21 cellular contexts compared by ENCODE assay signal in genomic region chr10:29273478-29273877, GRCh38. TPM values are rescaled to one million over a fixed set of nuclear protein-coding genes. Genes with fewer than 3 reads are reported as not detected.
DNase-seq lines count a peak whose midpoint lies in the region; ATAC-seq and TF ChIP-seq lines count a peak whose summit lies in the region.
"Had no signal": no experiment of that assay in that cellular context is flagged by ENCODE, and none has a peak within 500 bp of the region (broad histone marks: within the 10 kb centered on the region; RNA-seq: fewer than 3 reads in every experiment).

No MANE protein-coding gene starts in this region.

- peak overlapping the region; percentile 51 for H3K56ac ChIP-seq in mesendoderm (ENCODE audit: low read length)

- H4K20me1 ChIP-seq in smooth muscle cell (ENCODE audit: low read depth) = no peaks in the 10 kb centered on the region
- H4K20me1 ChIP-seq in OCI-LY7 (ENCODE audit: insufficient read depth, low read length) = no peaks in the 10 kb centered on the region

- H3K4me2 ChIP-seq in mesendoderm (ENCODE audit: low read length) (no peak overlapping the region), smooth muscle cell (peak overlapping the region; percentile 7), OCI-LY7 (ENCODE audit: low read length) (no peak overlapping the region)
- H3K4me2 ChIP-seq: KMS-11 had no signal

- H3K9me3 ChIP-seq in smooth muscle cell (replicated peaks; ENCODE audit: low read depth) = no peaks in the 10 kb centered on the region
- H3K9me3 ChIP-seq in OCI-LY7 (ENCODE audit: low read length) = no peaks in the 10 kb centered on the region
- H3K9me3 ChIP-seq: Peyer's patch had no signal

- WGBS in mesendoderm (ENCODE audit: extremely low coverage, insufficient coverage, low lambda C conversion rate) = no CpG with 5 or more reads among the region's 5 CpGs
- WGBS in smooth muscle cell (ENCODE audit: low lambda C conversion rate) = 11% methylated on average over 5 of the region's 5 CpGs

- peaks cover 7% of the 10 kb centered on the region for H3K4me1 ChIP-seq in mesendoderm (ENCODE audit: control insufficient read depth, low read depth, low read length)
- H3K4me1 ChIP-seq in smooth muscle cell (ENCODE audit: low read depth) = peaks cover 8% of the 10 kb centered on the region
- no peaks in the 10 kb centered on the region for H3K4me1 ChIP-seq in OCI-LY7 (ENCODE audit: insufficient read depth, low read length, poor library complexity, severe bottlenecking)
- H3K4me1 ChIP-seq: Peyer's patch had no signal

- no peaks in the 10 kb centered on the region for H3K79me2 ChIP-seq in mesendoderm (ENCODE audit: control insufficient read depth, insufficient read depth, low read length)
- H3K79me2 ChIP-seq in smooth muscle cell (ENCODE audit: low read depth) = no peaks in the 10 kb centered on the region
- no peaks in the 10 kb centered on the region for H3K79me2 ChIP-seq in OCI-LY7 (ENCODE audit: insufficient read depth, low read depth, low read length)

- H2AFZ ChIP-seq in smooth muscle cell (ENCODE audit: low read depth) (peak overlapping the region; percentile 22), OCI-LY7 (ENCODE audit: low read length) (no peak overlapping the region)

- peaks cover 24% of the 10 kb centered on the region for H3F3A ChIP-seq in smooth muscle cell (ENCODE audit: low read depth)

- H3K79me1 ChIP-seq in mesendoderm (ENCODE audit: low read length) = no peaks in the 10 kb centered on the region

- POLR2A ChIA-PET in HEK293T (lab: Yijun Ruan, JAX) = interaction anchor here (1.5 kb wide), 1 partner anchor 19 kb away, joined by 4 read pairs; no protein-coding TSS in a partner anchor
- POLR2A ChIA-PET in OCI-LY7 (lab: Charles Lee) = no interaction called here

- intact Hi-C loops in OCI-LY7 (cut with micrococcal nuclease; ENCODE audit: unreplicated experiment) = no loop called here

- H3K27me3 ChIP-seq in mesendoderm (ENCODE audit: insufficient read depth, low read length, poor library complexity) = no peaks in the 10 kb centered on the region
- H3K27me3 ChIP-seq in smooth muscle cell (ENCODE audit: low read depth) = no peaks in the 10 kb centered on the region
- H3K27me3 ChIP-seq: Peyer's patch had no signal

- no peak overlapping the region for H4K5ac ChIP-seq in mesendoderm (ENCODE audit: low read length)

- H3K27ac ChIP-seq in mesendoderm (ENCODE audit: low read depth, low read length) = no peak overlapping the region
- H3K27ac ChIP-seq in smooth muscle cell (ENCODE audit: low read depth) = no peak overlapping the region
- H3K27ac ChIP-seq in OCI-LY7 (ENCODE audit: low read depth, low read length, poor library complexity, severe bottlenecking) = no peak overlapping the region
- H3K27ac ChIP-seq: C4-2B, KMS-11, Peyer's patch had no signal

- DNase-seq in HEK293T (ENCODE audit: extremely low spot score) (no peak), iPS-NIHi7 (ENCODE audit: extremely low spot score) (peak; percentile 41), mesendoderm (peak; percentile 99), smooth muscle cell (lab: John Stamatoyannopoulos, UW; ENCODE audit: unreplicated experiment) (no peak), hepatic stellate cell (ENCODE audit: low spot score) (no peak), OCI-LY7 (ENCODE audit: low spot score) (no peak)
- DNase-seq in activated CD4-positive, alpha-beta T cell treated with anti-CD3 and anti-CD28 coated beads, Interleukin-2, amount 50 U/mL, for 1 hour = no peak
- DNase-seq: Calu3; CD8-positive, alpha-beta memory T cell; DMS153; NCI-H1092 treated with DMSO at 0.1 percent for 48 hours; NCI-H146; NCI-H2029 treated with DMSO at 0.1 percent for 48 hours; NCI-H226; NCI-H510A treated with DMSO at 0.1 percent for 48 hours; NCI-H748 treated with DMSO at 0.1 percent for 48 hours; Peyer's patch had no signal

- H3K4ac ChIP-seq in mesendoderm (ENCODE audit: low read depth, low read length) = no peak overlapping the region

- no peak overlapping the region for H4K8ac ChIP-seq in mesendoderm (ENCODE audit: low read depth, low read length)

- H2BK5ac ChIP-seq in mesendoderm (ENCODE audit: low read length) = no peak overlapping the region

- no peak overlapping the region for H2BK15ac ChIP-seq in mesendoderm (replicated peaks; ENCODE audit: low read depth)

- no peaks in the 10 kb centered on the region for H3K9me2 ChIP-seq in OCI-LY7 (ENCODE audit: insufficient read depth, low read length)

- ATAC-seq in GM18867 (IDR thresholded peaks at IDR 0.05; ENCODE audit: unreplicated experiment) = no peak

- CTCF ChIA-PET in HEK293T (lab: Yijun Ruan, JAX) = interaction anchor here (0.6 to 1.5 kb wide), 2 partner anchors 17 to 113 kb away, joined by 3 to 5 read pairs; no protein-coding TSS in a partner anchor
- CTCF ChIA-PET in OCI-LY7 (lab: Charles Lee; ENCODE audit: unreplicated experiment) = no interaction called here

- TF ChIP-seq CTCF in smooth muscle cell (IDR thresholded peaks at IDR 0.05; ENCODE audit: borderline replicate concordance, insufficient read depth, poor library complexity, severe bottlenecking) (no peak), OCI-LY7 (conservative IDR thresholded peaks at IDR 0.05; ENCODE audit: low read length) (no peak)

- no TSS peak for BruUV-seq in OCI-LY7 (replicated peaks; lab: Mats Ljungman, UMichigan)

- H3K18ac ChIP-seq in mesendoderm (ENCODE audit: low read length) = no peak overlapping the region

- H3K4me3 ChIP-seq in mesendoderm (ENCODE audit: low read length) = no peak overlapping the region
- H3K4me3 ChIP-seq in smooth muscle cell = no peak overlapping the region
- no peak overlapping the region for H3K4me3 ChIP-seq in OCI-LY7 (ENCODE audit: low read depth, low read length, poor library complexity, severe bottlenecking)
- H3K4me3 ChIP-seq: Peyer's patch had no signal

- H2AK5ac ChIP-seq in mesendoderm (ENCODE audit: low read length) = no peak overlapping the region

- no peaks in the 10 kb centered on the region for H3K36me3 ChIP-seq in mesendoderm (ENCODE audit: control insufficient read depth, insufficient read depth, low read length)
- no peaks in the 10 kb centered on the region for H3K36me3 ChIP-seq in smooth muscle cell (ENCODE audit: low read depth)
- H3K36me3 ChIP-seq in OCI-LY7 (ENCODE audit: insufficient read depth, low read length) = no peaks in the 10 kb centered on the region
- H3K36me3 ChIP-seq: Peyer's patch had no signal

- no peak overlapping the region for H3K23ac ChIP-seq in mesendoderm (ENCODE audit: low read length)

- H3K9ac ChIP-seq in mesendoderm (ENCODE audit: low read length) = no peak overlapping the region
- H3K9ac ChIP-seq in smooth muscle cell (ENCODE audit: low read depth) = no peak overlapping the region
- H3K9ac ChIP-seq: KMS-11 had no signal

- H2BK120ac ChIP-seq in mesendoderm (ENCODE audit: low read depth, low read length) = no peak overlapping the region

TF ChIP-seq in HEK293T, 16 proteins besides CTCF, POLR2A, EP300 and RAD21:
- TF ChIP-seq L3MBTL2 (conservative IDR thresholded peaks at IDR 0.05) (no peak), NFRKB (IDR thresholded peaks at IDR 0.05) (no peak), PKNOX1 (IDR thresholded peaks at IDR 0.05) (peak; percentile 68), SUZ12 (IDR thresholded peaks at IDR 0.05) (no peak)

RNA-seq across cellular contexts. Expression of gene LYZL1, which starts 15.4 kb away (rescaled TPM):
- not detected for polyA plus RNA-seq in mesendoderm (2013, experiment 1 of 2)
- not detected for polyA plus RNA-seq in mesendoderm (2013, experiment 2 of 2)
- not detected in 2 replicates for total RNA-seq in smooth muscle cell
- not detected in 2 replicates for polyA plus RNA-seq in smooth muscle cell
- total RNA-seq in OCI-LY7 (2014; rRNA removed; shearing (Covaris generic)) = not detected in 2 replicates
- total RNA-seq in OCI-LY7 (2022) = not detected in 2 replicates
- total RNA-seq: Calu3; CD8-positive, alpha-beta memory T cell; Peyer's patch; SK-MEL-5 had no signal
- polyA plus RNA-seq: CD8-positive, alpha-beta memory T cell had no signal

Comparison
In these comparisons a context has a peak if more than half of its experiments do, and no peak if none do; other contexts are left out.
1. DNase-seq: peak in iPS-NIHi7 (single experiment) and mesendoderm (single experiment); none in HEK293T (single experiment), smooth muscle cell (single experiment), hepatic stellate cell (single experiment), OCI-LY7 (single experiment) and activated CD4-positive, alpha-beta T cell treated with anti-CD3 and anti-CD28 coated beads, Interleukin-2, amount 50 U/mL, for 1 hour (single experiment).